ENCODE assay signal across 28 cellular contexts in the genomic region with DNA sequence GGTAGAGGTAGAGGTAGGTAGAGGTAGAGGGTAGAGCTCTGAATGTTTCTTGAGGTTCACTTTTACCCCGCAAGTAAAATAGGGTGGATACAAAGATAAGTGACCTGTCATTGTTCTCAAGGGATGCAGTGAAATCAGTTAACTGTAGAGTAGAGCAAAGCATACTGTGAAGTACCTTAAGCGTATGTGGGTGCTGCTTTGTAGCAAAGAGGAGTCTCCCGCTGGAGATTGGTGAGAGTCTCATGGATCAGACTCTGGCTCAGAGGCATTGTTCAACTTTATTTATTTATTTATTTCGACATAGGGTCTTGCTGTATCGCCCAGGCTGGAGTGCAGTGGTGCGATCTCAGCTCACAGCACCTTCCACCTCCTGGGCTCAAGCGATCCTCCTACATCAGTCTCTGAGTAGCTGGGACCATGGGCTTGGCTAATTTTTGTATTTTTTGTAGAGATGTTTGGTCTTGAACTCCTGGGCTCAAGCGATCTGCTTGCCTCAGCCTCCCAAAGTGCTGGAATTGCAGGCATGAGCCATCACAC.
"Had no signal": no experiment of that assay in that cellular context is flagged by ENCODE, and none has a peak within 500 bp of the region (broad histone marks: within the 10 kb centered on the region; RNA-seq: fewer than 3 reads in every experiment).

No MANE protein-coding gene starts in this region.

- ATAC-seq: effector memory CD8-positive, alpha-beta T cell; esophagus mucosa; gastrocnemius medialis; heart right ventricle; left cardiac atrium; left lung; left ventricle myocardium superior; lower lobe of right lung; mucosa of descending colon had no signal

- H3K27ac Mint-ChIP-seq: dendritic cell treated with granulocyte-macrophage colony-stimulating factor and Interleukin-4, amounts not matched to agents 40 ng/mL and 50 ng/mL, for 4 days; effector memory CD8-positive, alpha-beta T cell; endodermal cell had no signal

- H3K27ac ChIP-seq: colonic mucosa, epithelial cell of prostate, esophagus squamous epithelium, gastrocnemius medialis, heart right ventricle, left lung, lower lobe of right lung had no signal

- H3K4me3 ChIP-seq: colonic mucosa, esophagus squamous epithelium, gastrocnemius medialis, heart right ventricle, left lung, lower lobe of right lung, mucosa of descending colon had no signal

- H3K9me3 ChIP-seq: colonic mucosa, esophagus squamous epithelium, gastrocnemius medialis, heart right ventricle, left lung, lower lobe of right lung, mucosa of descending colon had no signal

- H3K27me3 ChIP-seq: colonic mucosa, esophagus squamous epithelium, gastrocnemius medialis, heart right ventricle, left lung had no signal

- FAIRE-seq: endometrium, islet of Langerhans, keratinocyte had no signal

- H3K9me3 Mint-ChIP-seq: dendritic cell treated with granulocyte-macrophage colony-stimulating factor and Interleukin-4, amounts not matched to agents 40 ng/mL and 50 ng/mL, for 4 days; effector memory CD8-positive, alpha-beta T cell; mesothelial cell of epicardium; naive B cell had no signal

- H3K4me3 Mint-ChIP-seq: dendritic cell treated with granulocyte-macrophage colony-stimulating factor and Interleukin-4, amounts not matched to agents 40 ng/mL and 50 ng/mL, for 4 days; effector memory CD8-positive, alpha-beta T cell; endodermal cell; mesothelial cell of epicardium; naive B cell had no signal

- H3K27me3 Mint-ChIP-seq: dendritic cell treated with granulocyte-macrophage colony-stimulating factor and Interleukin-4, amounts not matched to agents 40 ng/mL and 50 ng/mL, for 4 days; effector memory CD8-positive, alpha-beta T cell; naive B cell had no signal

- H3K4me1 Mint-ChIP-seq: naive B cell had no signal

- H3K4me1 ChIP-seq: colonic mucosa, esophagus squamous epithelium, heart right ventricle, left lung, lower lobe of right lung had no signal

- DNase-seq: colonic mucosa; cortex of kidney; effector CD8-positive, alpha-beta T cell; effector memory CD8-positive, alpha-beta T cell; endodermal cell; erythroblast; esophagus squamous epithelium; foreskin fibroblast; foreskin melanocyte; gastrocnemius medialis; glutamatergic neuron; head of caudate nucleus; heart right ventricle; hippocampal formation; left cardiac atrium; left lung; left ventricle myocardium superior; lower lobe of right lung; mesenchymal stem cell; mucosa of descending colon; naive B cell had no signal
